ENCODE assay signal across 8 cellular contexts in genomic region chr2:113273031-113273551, GRCh38. TPM values are rescaled to one million over a fixed set of nuclear protein-coding genes. Genes with fewer than 3 reads are reported as not detected.
DNase-seq lines count a peak whose midpoint lies in the region; ATAC-seq, FAIRE-seq and TF ChIP-seq lines count a peak whose summit lies in the region.

No MANE protein-coding gene starts in this region.

- H3K4me3 ChIP-seq in IMR-90 (ENCODE audit: insufficient read depth, low read depth, low read length) = no peak overlapping the region
- H3K4me3 ChIP-seq in astrocyte (ENCODE audit: insufficient read depth, low read depth, low read length) = no peak overlapping the region
- no peak overlapping the region for H3K4me3 ChIP-seq in naive thymus-derived CD4-positive, alpha-beta T cell (ENCODE audit: low read length)
- H3K4me3 ChIP-seq in small intestine (ENCODE audit: low read depth in 1 of 2, low read length in 2 of 2) = no peak overlapping the region

- H3K79me1 ChIP-seq in IMR-90 (ENCODE audit: low read depth in 1 of 2, low read length in 2 of 2) = no peaks in the 10 kb centered on the region

- H3K27me3 Mint-ChIP-seq in astrocyte (ENCODE audit: low read depth, unreplicated experiment) = peaks cover 89% of the 10 kb centered on the region
- H3K27me3 Mint-ChIP-seq in naive thymus-derived CD4-positive, alpha-beta T cell = peaks cover 42 to 83% (median 62%) of the 10 kb centered on the region in 5 donors

- WGBS in IMR-90 (ENCODE audit: extremely low coverage in 2 of 2, insufficient read length in 1 of 2), 2 experiments = 30% methylated on average over 3 of the region's 8 CpGs; no CpG with 5 or more reads in 1 of the 2 experiments
- WGBS in small intestine, 3 donors = 15 to 52% (median 37%) methylated on average over 8 of the region's 8 CpGs

- H2BK120ac ChIP-seq in IMR-90 (ENCODE audit: low read depth, low read length) = no peak overlapping the region

- H4K20me1 ChIP-seq in IMR-90 (ENCODE audit: insufficient read depth, low read length) = no peaks in the 10 kb centered on the region
- H4K20me1 ChIP-seq in astrocyte (ENCODE audit: insufficient read depth, low read length) = no peaks in the 10 kb centered on the region

- FAIRE-seq in astrocyte (lab: Jason Lieb, UNC) (no peak), small intestine (lab: Jason Lieb, UNC) (no peak)

- DNase-seq in GM03348 (ENCODE audit: low spot score) (peak; percentile 43), IMR-90 (peak; percentile 47), astrocyte (ENCODE audit: low read depth) (no peak), SKM-1 treated with dmso at 0.1 percent for 144 hours (lab: John Stamatoyannopoulos, UW; ENCODE audit: unreplicated experiment) (no peak), small intestine (no peak), NCI-H187 (lab: John Stamatoyannopoulos, UW) (no peak), SW480 (ENCODE audit: low spot score) (no peak)
- peak in 5 of 9 donors; percentile 28 to 50 (median 39) for DNase-seq in naive thymus-derived CD4-positive, alpha-beta T cell

- dilution Hi-C loops in IMR-90 (cut with HindIII; ENCODE audit: low sequenced_read_pairs, unreplicated experiment) = no loop called here

- in situ Hi-C loops in IMR-90 (cut with MboI; ENCODE audit: low sequenced_read_pairs) = no loop called here

- H2AK5ac ChIP-seq in IMR-90 (ENCODE audit: low read depth, low read length) = no peak overlapping the region

- 0 out of 2 replicates have a peak, but pooled peaks have one; percentile 10 for TF ChIP-seq CTCF in IMR-90 (conservative IDR thresholded peaks at IDR 0.05; ENCODE audit: low read depth, low read length)
- peak; percentile 16 for TF ChIP-seq CTCF in astrocyte (IDR thresholded peaks at IDR 0.05; ENCODE audit: insufficient read depth, low read depth, low read length)

- H3K27ac ChIP-seq in IMR-90 (ENCODE audit: insufficient read depth, low read length) (no peak overlapping the region), astrocyte (ENCODE audit: low read depth, low read length) (no peak overlapping the region), small intestine (ENCODE audit: low read depth in 1 of 2, low read length in 1 of 2) (no peak overlapping the region)
- no peak overlapping the region for H3K27ac ChIP-seq in naive thymus-derived CD4-positive, alpha-beta T cell (ENCODE audit: low read depth, low read length)

- H3K9me1 ChIP-seq in IMR-90 (ENCODE audit: insufficient read depth, low read length) = no peaks in the 10 kb centered on the region; the same call in 1 of the 2 replicates

- no peak overlapping the region for H4K5ac ChIP-seq in IMR-90 (ENCODE audit: low read depth, low read length)

- H4K91ac ChIP-seq in IMR-90 (ENCODE audit: insufficient read depth, low read depth, low read length) = no peak overlapping the region

- TF ChIP-seq POLR2A in IMR-90 (IDR thresholded peaks at IDR 0.05; ENCODE audit: low read depth, low read length) = no peak

- no peak overlapping the region for H3K27ac Mint-ChIP-seq in astrocyte (ENCODE audit: unreplicated experiment)
- H3K27ac Mint-ChIP-seq in naive thymus-derived CD4-positive, alpha-beta T cell = no peak overlapping the region

- H3K56ac ChIP-seq in IMR-90 (ENCODE audit: extremely low read depth, insufficient read depth, low read length) = no peak overlapping the region

- intact Hi-C loops in IMR-90 (cut with micrococcal nuclease) = no loop called here
- intact Hi-C loops in naive thymus-derived CD4-positive, alpha-beta T cell (cut with micrococcal nuclease) = no loop called here

- H3K9ac ChIP-seq in IMR-90 (ENCODE audit: low read depth, low read length) (no peak overlapping the region), astrocyte (ENCODE audit: low read length) (no peak overlapping the region)

- no peak overlapping the region for H4K8ac ChIP-seq in IMR-90 (ENCODE audit: low read depth in 2 of 2, low read length in 2 of 2)

- H3K27me3 ChIP-seq in IMR-90 (ENCODE audit: control insufficient read depth, insufficient read depth, low read length) (peaks cover 78% of the 10 kb centered on the region), astrocyte (ENCODE audit: insufficient read depth, low read length) (peaks cover 87% of the 10 kb centered on the region), small intestine (ENCODE audit: control insufficient read depth in 2 of 2, insufficient read depth in 2 of 2, low read length in 2 of 2) (peaks cover 0 to 20% of the 10 kb centered on the region in 2 donors)
- peaks cover 0 to 45% of the 10 kb centered on the region in 2 donors for H3K27me3 ChIP-seq in naive thymus-derived CD4-positive, alpha-beta T cell (ENCODE audit: control insufficient read depth in 2 of 2, insufficient read depth in 2 of 2, low read length in 2 of 2)

- H3K23ac ChIP-seq in IMR-90 (ENCODE audit: low read depth, low read length) = no peak overlapping the region

- no peak overlapping the region for H2AK9ac ChIP-seq in IMR-90 (replicated peaks; ENCODE audit: low read depth, low read length, poor library complexity)

- H3K4me1 ChIP-seq in IMR-90 (ENCODE audit: control insufficient read depth, insufficient read depth, low read length) = no peaks in the 10 kb centered on the region
- peaks cover 8% of the 10 kb centered on the region for H3K4me1 ChIP-seq in astrocyte (ENCODE audit: insufficient read depth, low read length)
- H3K4me1 ChIP-seq in naive thymus-derived CD4-positive, alpha-beta T cell (ENCODE audit: control insufficient read depth in 2 of 2, insufficient read depth in 2 of 2, low read length in 2 of 2) = peaks cover 0 to 33% of the 10 kb centered on the region in 2 donors
- H3K4me1 ChIP-seq in small intestine (ENCODE audit: control insufficient read depth in 2 of 2, insufficient read depth in 1 of 2, low read depth in 1 of 2, low read length in 1 of 2) = no peaks in the 10 kb centered on the region

- peak; percentile 87 for ATAC-seq in IMR-90 (ENCODE audit: low read depth)
- peak; percentile 89 for ATAC-seq in naive thymus-derived CD4-positive, alpha-beta T cell

- no peak overlapping the region for H2BK15ac ChIP-seq in IMR-90 (ENCODE audit: low read depth, low read length)

- no TSS peak for BruUV-seq in IMR-90 (replicated peaks; lab: Mats Ljungman, UMichigan)

- H3K79me2 ChIP-seq in astrocyte (ENCODE audit: insufficient read depth, low read length) = no peaks in the 10 kb centered on the region

- no peaks in the 10 kb centered on the region for H3K36me3 Mint-ChIP-seq in astrocyte (ENCODE audit: low read depth, unreplicated experiment)
- H3K36me3 Mint-ChIP-seq in naive thymus-derived CD4-positive, alpha-beta T cell = peaks cover 0 to 3% (median 0%) of the 10 kb centered on the region in 5 donors

- CTCF ChIA-PET in IMR-90 (lab: Yijun Ruan, JAX) = interaction anchor here (0.6 kb wide), 1 partner anchor 680 kb away, joined by 4 read pairs; no protein-coding TSS in a partner anchor
- CTCF ChIA-PET in naive thymus-derived CD4-positive, alpha-beta T cell (lab: Charles Lee) = interaction anchor here (0.6 to 1.6 kb wide), 5 partner anchors 16 to 524 kb away, joined by 3 to 8 read pairs (median 4); no protein-coding TSS in a partner anchor

- no peak for TF ChIP-seq RAD21 in IMR-90 (IDR thresholded peaks at IDR 0.05; ENCODE audit: low read length)

- H3K4me2 ChIP-seq in IMR-90 (ENCODE audit: low read depth, low read length) (no peak overlapping the region), astrocyte (ENCODE audit: low read length) (peak overlapping the region; percentile 3)

- no peak overlapping the region for H3K18ac ChIP-seq in IMR-90 (ENCODE audit: low read depth, low read length)

- no peak overlapping the region for H3K14ac ChIP-seq in IMR-90 (replicated peaks; ENCODE audit: low read depth, low read length)

- H2BK20ac ChIP-seq in IMR-90 (ENCODE audit: low read depth, low read length) = no peak overlapping the region

- POLR2A ChIA-PET in IMR-90 (lab: Charles Lee; ENCODE audit: unreplicated experiment) = no interaction called here
- POLR2A ChIA-PET in naive thymus-derived CD4-positive, alpha-beta T cell (lab: Charles Lee) = interaction anchor here (0.9 to 1.1 kb wide), 2 partner anchors 17 to 20 kb away, joined by 3 to 8 read pairs; no protein-coding TSS in a partner anchor

- no peak overlapping the region for H2BK5ac ChIP-seq in IMR-90 (ENCODE audit: low read depth, low read length, poor library complexity, severe bottlenecking)

- no peaks in the 10 kb centered on the region for H3K9me3 Mint-ChIP-seq in astrocyte (ENCODE audit: unreplicated experiment)
- H3K9me3 Mint-ChIP-seq in naive thymus-derived CD4-positive, alpha-beta T cell = peaks cover 0 to 2% (median 0%) of the 10 kb centered on the region in 11 donors

- no peak overlapping the region for H3K4me3 Mint-ChIP-seq in astrocyte (ENCODE audit: unreplicated experiment)
- H3K4me3 Mint-ChIP-seq in naive thymus-derived CD4-positive, alpha-beta T cell = peak overlapping the region in 2 of 10 donors; percentile 14 to 56

- H3K4ac ChIP-seq in IMR-90 (ENCODE audit: low read depth, low read length) = no peak overlapping the region

- H3K36me3 ChIP-seq in IMR-90 (ENCODE audit: control insufficient read depth, insufficient read depth, low read length) (no peaks in the 10 kb centered on the region), astrocyte (ENCODE audit: insufficient read depth, low read length) (no peaks in the 10 kb centered on the region), small intestine (ENCODE audit: control insufficient read depth in 2 of 2, insufficient read depth in 2 of 2, low read length in 2 of 2) (no peaks in the 10 kb centered on the region)
- H3K36me3 ChIP-seq in naive thymus-derived CD4-positive, alpha-beta T cell (ENCODE audit: control insufficient read depth in 2 of 3, insufficient read depth in 3 of 3, low read length in 3 of 3) = no peaks in the 10 kb centered on the region

- peaks cover 6% of the 10 kb centered on the region for H3K4me1 Mint-ChIP-seq in astrocyte (ENCODE audit: low read depth, unreplicated experiment)
- H3K4me1 Mint-ChIP-seq in naive thymus-derived CD4-positive, alpha-beta T cell = peaks cover 9 to 35% (median 25%) of the 10 kb centered on the region in 7 donors

- no peaks in the 10 kb centered on the region for H3K9me3 ChIP-seq in IMR-90 (ENCODE audit: control insufficient read depth, insufficient read depth, low read length)
- no peaks in the 10 kb centered on the region for H3K9me3 ChIP-seq in astrocyte (ENCODE audit: insufficient read depth, low read depth, low read length)
- H3K9me3 ChIP-seq in naive thymus-derived CD4-positive, alpha-beta T cell (ENCODE audit: control insufficient read depth in 2 of 3, low read length in 3 of 3) = no peaks in the 10 kb centered on the region
- no peaks in the 10 kb centered on the region for H3K9me3 ChIP-seq in small intestine (ENCODE audit: control insufficient read depth, low read depth)

- H2AFZ ChIP-seq in IMR-90 (replicated peaks; ENCODE audit: low read length, poor library complexity) = no peak overlapping the region
- no peak overlapping the region for H2AFZ ChIP-seq in astrocyte (ENCODE audit: low read depth, low read length)

RNA-seq across cellular contexts. Expression of gene PAX8, which starts 5.6 kb away (rescaled TPM):
- total RNA-seq in IMR-90 (2012; rRNA removed) (0.18 and 0.28 TPM in 2 replicates), astrocyte (0.48 and 1.2 TPM in 2 replicates)
- polyA plus RNA-seq in IMR-90 (2012; rRNA removed) (1.1 and 1.5 TPM in 2 replicates), small intestine (1 to 10 TPM in 2 of 3 donors, under 1 TPM in 1; 0.45 to 3.8 (median 1.2) TPM)
- polyA plus RNA-seq in IMR-90 (2012; cell fraction: cytosol; rRNA removed) = 0.37 and 0.92 TPM in 2 replicates
- polyA plus RNA-seq in IMR-90 (2012; cell fraction: nucleus; rRNA removed; ENCODE audit: low replicate concordance) = 1.8 and 3.0 TPM in 2 replicates
- 1 to 10 TPM in 3 of 5 experiments, under 1 TPM in 2; 0.37 to 1.5 (median 1.2) TPM for total RNA-seq in naive thymus-derived CD4-positive, alpha-beta T cell
- polyA plus RNA-seq in naive thymus-derived CD4-positive, alpha-beta T cell = 1 to 10 TPM in 1 of 2 donors, under 1 TPM in 1; 0.09 to 1.4 TPM

Comparison
In these comparisons a context has a peak if more than half of its experiments do, and no peak if none do; other contexts are left out.
1. DNase-seq: peak in GM03348 (single experiment), IMR-90 (single experiment) and naive thymus-derived CD4-positive, alpha-beta T cell (5 of 9); none in astrocyte (single experiment), SKM-1 treated with dmso at 0.1 percent for 144 hours (single experiment), small intestine (single experiment), NCI-H187 (0 of 2) and SW480 (single experiment).